ENCODE assay signal across 29 cellular contexts in genomic region chr15:77762747-77763146, GRCh38.
"Had no signal": no experiment of that assay in that cellular context is flagged by ENCODE, and none has a peak within 500 bp of the region (broad histone marks: within the 10 kb centered on the region; RNA-seq: fewer than 3 reads in every experiment).

No MANE protein-coding gene starts in this region.

- H3K9me3 Mint-ChIP-seq: dendritic cell treated with granulocyte-macrophage colony-stimulating factor and Interleukin-4, amounts not matched to agents 40 ng/mL and 50 ng/mL, for 4 days; effector memory CD8-positive, alpha-beta T cell; endodermal cell had no signal

- DNase-seq: colonic mucosa; cortex of kidney; dermis blood vessel endothelial cell; dorsolateral prefrontal cortex; effector CD4-positive, alpha-beta T cell; effector CD8-positive, alpha-beta T cell; effector memory CD4-positive, alpha-beta T cell; effector memory CD8-positive, alpha-beta T cell; endodermal cell; erythroblast; esophagus squamous epithelium; foreskin fibroblast; foreskin keratinocyte; foreskin melanocyte; gastrocnemius medialis; glutamatergic neuron; head of caudate nucleus; heart left ventricle; heart right ventricle had no signal

- H2AFZ ChIP-seq: hepatocyte had no signal

- H3K27ac ChIP-seq: colonic mucosa, coronary artery, dorsolateral prefrontal cortex, epithelial cell of prostate, esophagus muscularis mucosa, esophagus squamous epithelium, foreskin keratinocyte, gastrocnemius medialis, gastroesophageal sphincter, heart left ventricle, heart right ventricle, hepatocyte had no signal

- ATAC-seq: effector memory CD8-positive, alpha-beta T cell; esophagus mucosa; foreskin keratinocyte; gastrocnemius medialis; gastroesophageal sphincter; heart right ventricle had no signal

- H3K79me2 ChIP-seq: hepatocyte had no signal

- H3K4me3 ChIP-seq: colonic mucosa, coronary artery, dorsolateral prefrontal cortex, esophagus muscularis mucosa, esophagus squamous epithelium, gastrocnemius medialis, gastroesophageal sphincter, heart left ventricle, heart right ventricle, hepatocyte had no signal

- H3K4me3 Mint-ChIP-seq: dendritic cell treated with granulocyte-macrophage colony-stimulating factor and Interleukin-4, amounts not matched to agents 40 ng/mL and 50 ng/mL, for 4 days; effector memory CD8-positive, alpha-beta T cell; endodermal cell had no signal

- FAIRE-seq: endometrium, endothelial cell of umbilical vein, frontal cortex had no signal

- H3K36me3 ChIP-seq: colonic mucosa, esophagus muscularis mucosa, esophagus squamous epithelium, gastrocnemius medialis, gastroesophageal sphincter, heart left ventricle, heart right ventricle had no signal

- H3K9me3 ChIP-seq: colonic mucosa, esophagus muscularis mucosa, esophagus squamous epithelium, gastrocnemius medialis, gastroesophageal sphincter, heart left ventricle, heart right ventricle had no signal

- H3K4me1 ChIP-seq: colonic mucosa, esophagus muscularis mucosa, esophagus squamous epithelium, foreskin keratinocyte, gastrocnemius medialis, gastroesophageal sphincter, heart left ventricle, heart right ventricle had no signal

- H3K27ac Mint-ChIP-seq: dendritic cell treated with granulocyte-macrophage colony-stimulating factor and Interleukin-4, amounts not matched to agents 40 ng/mL and 50 ng/mL, for 4 days; effector memory CD8-positive, alpha-beta T cell; endodermal cell had no signal

- H3K27me3 ChIP-seq: colonic mucosa, dorsolateral prefrontal cortex had no signal

- H3K4me2 ChIP-seq: hepatocyte had no signal
